8 cellular contexts compared by ENCODE assay signal in genomic region chr4:186201535-186202230, GRCh38. TPM values are rescaled to one million over a fixed set of nuclear protein-coding genes. Genes with fewer than 3 reads are reported as not detected.
DNase-seq lines count a peak whose midpoint lies in the region; ATAC-seq and TF ChIP-seq lines count a peak whose summit lies in the region.

No MANE protein-coding gene starts in this region.

- no peak overlapping the region for H3K4me3 ChIP-seq in Peyer's patch

- CTCF ChIA-PET in RWPE1 (lab: Yijun Ruan, JAX) = no interaction called here

- H3K27ac ChIP-seq in Peyer's patch = no peak overlapping the region
- H3K27ac ChIP-seq in RWPE1 = no peak overlapping the region

- H3K36me3 ChIP-seq in Peyer's patch = peaks cover 0 to 11% (median 0%) of the 10 kb centered on the region in 3 donors

- DNase-seq in AG20443 (ENCODE audit: low spot score) (peak; percentile 76), Peyer's patch (peak; percentile 35 to 86 (median 60)), activated gamma-delta T cell treated with Interleukin-2 at 50 U/mL for 16 hours (peak; percentile 39), left ventricle myocardium superior (peak; percentile 52), RWPE1 (ENCODE audit: low spot score) (no peak)
- DNase-seq in stimulated activated CD4-positive, alpha-beta T cell treated with anti-CD3 and anti-CD28 coated beads, Interleukin-2, amount 100 ng/mL, for 4 hours (ENCODE audit: low read depth) = peak; percentile 58

- no peak for TF ChIP-seq POLR2A in Peyer's patch (IDR thresholded peaks at IDR 0.05)

- intact Hi-C loops in left ventricle myocardium superior (cut with micrococcal nuclease) = no loop called here

- TF ChIP-seq CTCF in Peyer's patch (IDR thresholded peaks at IDR 0.05) = peak; percentile 17 to 92 (median 72)
- TF ChIP-seq CTCF in RWPE1 (conservative IDR thresholded peaks at IDR 0.05; ENCODE audit: low read depth) = no peak

- no peaks in the 10 kb centered on the region for H3K4me1 ChIP-seq in Peyer's patch

- H3K9me3 ChIP-seq in Peyer's patch = no peaks in the 10 kb centered on the region

- H3K27me3 ChIP-seq in Peyer's patch = no peaks in the 10 kb centered on the region

- ATAC-seq in GM19023 (IDR thresholded peaks at IDR 0.05; ENCODE audit: unreplicated experiment) (peak; percentile 90), HG03175 (IDR thresholded peaks at IDR 0.05; ENCODE audit: unreplicated experiment) (peak; percentile 99), left ventricle myocardium superior (peak; percentile 75)

- POLR2A ChIA-PET in RWPE1 (lab: Yijun Ruan, JAX; ENCODE audit: low non-redundant PET) = no interaction called here

RNA-seq across cellular contexts. Expression of gene CYP4V2, which starts 10.3 kb away (rescaled TPM):
- total RNA-seq in Peyer's patch (100 to 1,000 TPM in 1 of 4 donors, 10 to 100 TPM in 3; 37.1 to 119 (median 94.7) TPM), left ventricle myocardium superior (28.3 TPM)

RNA-seq across cellular contexts. Expression of gene KLKB1, which starts 25.6 kb away (rescaled TPM):
- total RNA-seq in Peyer's patch (1 to 10 TPM in 3 of 4 donors, not detected in 1; 4.5 to 8.6 (median 7.5) TPM), left ventricle myocardium superior (1.1 TPM)
